In genomic region chr10:67771200-67771599, GRCh38 we compare ENCODE assay signal across 14 cellular contexts.
DNase-seq lines count a peak whose midpoint lies in the region; ATAC-seq lines count a peak whose summit lies in the region.
"Had no signal": no experiment of that assay in that cellular context is flagged by ENCODE, and none has a peak within 500 bp of the region (broad histone marks: within the 10 kb centered on the region; RNA-seq: fewer than 3 reads in every experiment).

No MANE protein-coding gene starts in this region.

- peak; percentile 39 for DNase-seq in activated naive CD4-positive, alpha-beta T cell treated with anti-CD3 and anti-CD28 coated beads, Interleukin-2, amount 10 ng/mL, durations not matched to agents 7 days and 5 days
- no peak for DNase-seq in activated naive CD4-positive, alpha-beta T cell treated with anti-CD3 and anti-CD28 coated beads, Interleukin-2, amount 50 U/mL, for 72 hours (ENCODE audit: low spot score in 2 of 2)
- DNase-seq in HUDEP-2 (lab: John Stamatoyannopoulos, UW; ENCODE audit: unreplicated experiment in 76 of 76) (no peak), cerebellar nuclear complex (lab: John Stamatoyannopoulos, UW) (no peak)
- DNase-seq: activated CD4-positive, CD25-positive, alpha-beta regulatory T cell treated with anti-CD3 and anti-CD28 coated beads, Interleukin-2, amount 50 U/mL, for 72 hours; activated effector memory CD4-positive, alpha-beta T cell treated with Interleukin-2 at 50 U/mL for 16 hours; islet precursor cell; NCI-H2171 treated with DMSO at 0.1 percent for 48 hours; stimulated activated CD4-positive, alpha-beta T cell treated with anti-CD3 and anti-CD28 coated beads, Interleukin-2, amount 100 ng/mL, for 24 hours; SW 1271 had no signal

- H3K27me3 Mint-ChIP-seq in activated naive CD4-positive, alpha-beta T cell treated with anti-CD3 and anti-CD28 coated beads, Interleukin-2, amount 10 ng/mL, durations not matched to agents 7 days and 5 days = no peaks in the 10 kb centered on the region
- H3K27me3 Mint-ChIP-seq in stimulated activated memory B cell treated with anti-CD40 and anti-IgM and Interleukin-4, amounts not matched to agents 10 μg/mL and 1 μg/mL and 100 μg/mL, for 72 hours = no peaks in the 10 kb centered on the region

- H3K27ac Mint-ChIP-seq in activated naive CD4-positive, alpha-beta T cell treated with anti-CD3 and anti-CD28 coated beads, Interleukin-2, amount 10 ng/mL, durations not matched to agents 7 days and 5 days = peak overlapping the region; percentile 85
- no peak overlapping the region for H3K27ac Mint-ChIP-seq in activated naive CD4-positive, alpha-beta T cell treated with anti-CD3 and anti-CD28 coated beads, Interleukin-2, amount 50 U/mL, for 72 hours
- H3K27ac Mint-ChIP-seq in stimulated activated memory B cell treated with anti-CD40 and anti-IgM and Interleukin-4, amounts not matched to agents 10 μg/mL and 1 μg/mL and 100 μg/mL, for 72 hours = peak overlapping the region; percentile 92

- H3K36me3 Mint-ChIP-seq in activated naive CD4-positive, alpha-beta T cell treated with anti-CD3 and anti-CD28 coated beads, Interleukin-2, amount 10 ng/mL, durations not matched to agents 7 days and 5 days = no peaks in the 10 kb centered on the region
- H3K36me3 Mint-ChIP-seq in activated naive CD4-positive, alpha-beta T cell treated with anti-CD3 and anti-CD28 coated beads, Interleukin-2, amount 50 U/mL, for 72 hours = no peaks in the 10 kb centered on the region
- H3K36me3 Mint-ChIP-seq in stimulated activated memory B cell treated with anti-CD40 and anti-IgM and Interleukin-4, amounts not matched to agents 10 μg/mL and 1 μg/mL and 100 μg/mL, for 72 hours = no peaks in the 10 kb centered on the region

- ATAC-seq in activated naive CD4-positive, alpha-beta T cell treated with anti-CD3 and anti-CD28 coated beads, Interleukin-2, amount 50 U/mL, for 72 hours = no peak
- ATAC-seq in GM21737 (IDR thresholded peaks at IDR 0.05; ENCODE audit: unreplicated experiment) = peak; percentile 12
- ATAC-seq in HG03196 (IDR thresholded peaks at IDR 0.05; ENCODE audit: unreplicated experiment) = peak; percentile 12
- ATAC-seq in stimulated activated memory B cell treated with anti-CD40 and anti-IgM and Interleukin-4, amounts not matched to agents 10 μg/mL and 1 μg/mL and 100 μg/mL, for 72 hours = no peak
- no peak for ATAC-seq in GM21528 (IDR thresholded peaks at IDR 0.05; ENCODE audit: low FRiP score, unreplicated experiment)

- peaks cover 36% of the 10 kb centered on the region for H3K4me1 Mint-ChIP-seq in activated naive CD4-positive, alpha-beta T cell treated with anti-CD3 and anti-CD28 coated beads, Interleukin-2, amount 10 ng/mL, durations not matched to agents 7 days and 5 days
- peaks cover 47% of the 10 kb centered on the region for H3K4me1 Mint-ChIP-seq in stimulated activated memory B cell treated with anti-CD40 and anti-IgM and Interleukin-4, amounts not matched to agents 10 μg/mL and 1 μg/mL and 100 μg/mL, for 72 hours

- CTCF ChIA-PET in activated naive CD4-positive, alpha-beta T cell treated with anti-CD3 and anti-CD28 coated beads, Interleukin-2, amount 10 ng/mL, durations not matched to agents 7 days and 5 days (lab: Charles Lee) = interaction anchor here (0.9 to 1.9 kb wide), 4 partner anchors 8 to 74 kb away, joined by 3 to 15 read pairs (median 4); no protein-coding TSS in a partner anchor

- no peaks in the 10 kb centered on the region for H3K9me3 Mint-ChIP-seq in activated naive CD4-positive, alpha-beta T cell treated with anti-CD3 and anti-CD28 coated beads, Interleukin-2, amount 10 ng/mL, durations not matched to agents 7 days and 5 days
- no peaks in the 10 kb centered on the region for H3K9me3 Mint-ChIP-seq in activated naive CD4-positive, alpha-beta T cell treated with anti-CD3 and anti-CD28 coated beads, Interleukin-2, amount 50 U/mL, for 72 hours
- peaks cover 2% of the 10 kb centered on the region for H3K9me3 Mint-ChIP-seq in stimulated activated memory B cell treated with anti-CD40 and anti-IgM and Interleukin-4, amounts not matched to agents 10 μg/mL and 1 μg/mL and 100 μg/mL, for 72 hours

- no peak overlapping the region for H3K4me3 Mint-ChIP-seq in activated naive CD4-positive, alpha-beta T cell treated with anti-CD3 and anti-CD28 coated beads, Interleukin-2, amount 10 ng/mL, durations not matched to agents 7 days and 5 days
- no peak overlapping the region for H3K4me3 Mint-ChIP-seq in stimulated activated memory B cell treated with anti-CD40 and anti-IgM and Interleukin-4, amounts not matched to agents 10 μg/mL and 1 μg/mL and 100 μg/mL, for 72 hours

Comparison
In these comparisons a context has a peak if more than half of its experiments do, and no peak if none do; other contexts are left out.
1. H3K27ac Mint-ChIP-seq: peak in activated naive CD4-positive, alpha-beta T cell treated with anti-CD3 and anti-CD28 coated beads, Interleukin-2, amount 10 ng/mL, durations not matched to agents 7 days and 5 days (single experiment) and stimulated activated memory B cell treated with anti-CD40 and anti-IgM and Interleukin-4, amounts not matched to agents 10 μg/mL and 1 μg/mL and 100 μg/mL, for 72 hours (single experiment); none in activated naive CD4-positive, alpha-beta T cell treated with anti-CD3 and anti-CD28 coated beads, Interleukin-2, amount 50 U/mL, for 72 hours (0 of 2).
2. ATAC-seq: peak in GM21737 (single experiment) and HG03196 (single experiment); none in activated naive CD4-positive, alpha-beta T cell treated with anti-CD3 and anti-CD28 coated beads, Interleukin-2, amount 50 U/mL, for 72 hours (0 of 2), stimulated activated memory B cell treated with anti-CD40 and anti-IgM and Interleukin-4, amounts not matched to agents 10 μg/mL and 1 μg/mL and 100 μg/mL, for 72 hours (single experiment) and GM21528 (single experiment).